Comparison of ENCODE assay signal across 23 cellular contexts in the genomic region with DNA sequence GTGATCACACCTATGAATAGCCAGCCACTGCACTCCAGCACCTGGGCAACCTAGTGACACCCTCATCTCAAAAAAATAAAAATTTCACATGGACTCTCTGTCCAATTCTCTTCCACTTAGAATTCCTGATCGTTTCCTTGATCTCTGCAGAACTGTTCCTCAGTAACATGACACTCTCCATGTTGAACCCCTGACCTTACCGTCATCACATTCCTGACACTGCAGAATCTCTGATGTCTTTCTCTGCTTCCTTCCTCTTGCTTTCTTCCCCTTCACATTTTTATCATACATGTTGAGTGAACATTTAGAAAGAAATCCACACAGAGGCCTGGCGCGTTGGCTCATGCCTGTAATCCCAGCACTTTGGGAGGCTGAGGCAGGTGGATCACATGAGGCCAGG. TPM values are rescaled to one million over a fixed set of nuclear protein-coding genes. Genes with fewer than 3 reads are reported as not detected.
"Had no signal": no experiment of that assay in that cellular context is flagged by ENCODE, and none has a peak within 500 bp of the region (broad histone marks: within the 10 kb centered on the region; RNA-seq: fewer than 3 reads in every experiment).

No MANE protein-coding gene starts in this region.

- H3K27ac ChIP-seq: adrenal gland, body of pancreas, gastroesophageal sphincter, prostate gland had no signal

- H3K36me3 ChIP-seq: adrenal gland, gastroesophageal sphincter, prostate gland, SJSA1 had no signal

- H3K4me1 ChIP-seq: adrenal gland, body of pancreas, gastroesophageal sphincter, prostate gland had no signal

- H3K27me3 ChIP-seq: adrenal gland, body of pancreas, SJSA1 had no signal

- H3K4me3 ChIP-seq: adrenal gland, body of pancreas, gastroesophageal sphincter, prostate gland, SJSA1, smooth muscle cell had no signal

- H3K4me2 ChIP-seq: smooth muscle cell had no signal

- H3K9me3 ChIP-seq: adrenal gland, body of pancreas, prostate gland had no signal

- DNase-seq: activated CD4-positive, alpha-beta T cell treated with anti-CD3 and anti-CD28 coated beads for 1 hour; activated CD4-positive, alpha-beta T cell treated with anti-CD3 and anti-CD28 coated beads, Interleukin-2, amount 50 U/mL, for 4 hours; activated CD8-positive, alpha-beta memory T cell treated with anti-CD3 and anti-CD28 coated beads, Interleukin-2, amount 10 ng/mL, durations not matched to agents 7 days and 5 days; activated naive CD4-positive, alpha-beta T cell treated with anti-CD3 and anti-CD28 coated beads, Interleukin-2, amount 50 U/mL, for 16 hours; activated T-cell treated with anti-CD3 and anti-CD28 coated beads, Interleukin-2, amount 50 U/mL, for 1 hour; adrenal gland; body of pancreas; effector memory CD4-positive, alpha-beta T cell; islet precursor cell; mammary epithelial cell; naive thymus-derived CD8-positive, alpha-beta T cell; right cardiac atrium; stimulated activated CD4-positive, alpha-beta T cell treated with anti-CD3 and anti-CD28 coated beads, Interleukin-4, amount 100 ng/mL, for 4 hours; stimulated activated CD8-positive, alpha-beta memory T cell treated with anti-CD3 and anti-CD28 coated beads, Interleukin-4, amount 100 ng/mL, for 48 hours; stimulated activated naive CD4-positive, alpha-beta T cell treated with Interleukin-2 at 50 U/mL for 16 hours; substantia nigra; T-helper 2 cell; trophoblast cell had no signal

- ATAC-seq: activated CD8-positive, alpha-beta memory T cell treated with anti-CD3 and anti-CD28 coated beads, Interleukin-2, amount 10 ng/mL, durations not matched to agents 7 days and 5 days; body of pancreas; gastroesophageal sphincter; left lobe of liver; naive thymus-derived CD8-positive, alpha-beta T cell; right cardiac atrium had no signal

RNA-seq across cellular contexts. Expression of a gene that starts 15.0 kb away (rescaled TPM):
- total RNA-seq: left lobe of liver; naive thymus-derived CD8-positive, alpha-beta T cell had no signal
